30 cellular contexts compared by ENCODE assay signal in genomic region chr13:112923962-112924361, GRCh38. TPM values are rescaled to one million over a fixed set of nuclear protein-coding genes. Genes with fewer than 3 reads are reported as not detected.
"Had no signal": no experiment of that assay in that cellular context is flagged by ENCODE, and none has a peak within 500 bp of the region (broad histone marks: within the 10 kb centered on the region; RNA-seq: fewer than 3 reads in every experiment).

No MANE protein-coding gene starts in this region.

- H3K9me3 ChIP-seq: adrenal gland, ascending aorta, body of pancreas, breast epithelium had no signal

- H3K4me1 ChIP-seq: adrenal gland, ascending aorta, breast epithelium had no signal

- H3K36me3 ChIP-seq: adrenal gland, ascending aorta, brain microvascular endothelial cell, breast epithelium, cardiac muscle cell had no signal

- DNase-seq: activated effector memory CD4-positive, alpha-beta T cell treated with anti-CD3 and anti-CD28 coated beads, Interleukin-2, amount 50 U/mL, for 16 hours; activated effector memory CD4-positive, alpha-beta T cell treated with Interleukin-2 at 50 U/mL for 16 hours; activated gamma-delta T cell; activated gamma-delta T cell treated with Interleukin-2 at 50 U/mL for 16 hours; activated naive CD4-positive, alpha-beta T cell; activated naive CD4-positive, alpha-beta T cell treated with anti-CD3 and anti-CD28 coated beads for 36 hours; activated naive CD4-positive, alpha-beta T cell treated with anti-CD3 and anti-CD28 coated beads, Interleukin-2, amount 10 ng/mL, durations not matched to agents 7 days and 5 days; activated naive CD4-positive, alpha-beta T cell treated with anti-CD3 and anti-CD28 coated beads, Interleukin-2, amount 50 U/mL, for 16 hours; activated naive CD4-positive, alpha-beta T cell treated with Interleukin-2 at 50 U/mL for 16 hours; activated naive CD8-positive, alpha-beta T cell treated with anti-CD3 and anti-CD28 coated beads for 36 hours; activated naive CD8-positive, alpha-beta T cell treated with anti-CD3 and anti-CD28 coated beads, Interleukin-2, amount 10 ng/mL, durations not matched to agents 7 days and 5 days; activated naive CD8-positive, alpha-beta T cell treated with anti-CD3 and anti-CD28 coated beads, Interleukin-2, amount 50 U/mL, for 24 hours; activated T-cell treated with anti-CD3 and anti-CD28 coated beads, Interleukin-2, amount 50 U/mL, for 24 hours; activated T-cell treated with anti-CD3 and anti-CD28 coated beads, Interleukin-2, amount 50 U/mL, for 4 hours; activated T-cell treated with anti-CD3 and anti-CD28 coated beads, Interleukin-2, amount 50 U/mL, for 48 hours; activated T-cell treated with anti-CD3 and anti-CD28 coated beads, Interleukin-2, amount 50 U/mL, for 72 hours; adrenal gland; amniotic stem cell; amygdala; anterior cingulate cortex; aorta; body of pancreas; brain microvascular endothelial cell; caudate nucleus; central memory CD4-positive, alpha-beta T cell; cerebellar nuclear complex had no signal

- H3K27me3 ChIP-seq: adrenal gland, ascending aorta, body of pancreas, brain microvascular endothelial cell, breast epithelium, cardiac muscle cell had no signal

- H3K4me3 ChIP-seq: adrenal gland, ascending aorta, body of pancreas, breast epithelium, cardiac muscle cell had no signal

- H3K27ac ChIP-seq: adrenal gland, ascending aorta, body of pancreas, brain microvascular endothelial cell, breast epithelium, cardiac muscle cell had no signal

RNA-seq across cellular contexts. Expression of gene MCF2L, which starts 45.1 kb away (rescaled TPM):
- total RNA-seq: activated T-helper 1 cell treated with anti-CD3 and anti-CD28 coated beads, Interleukin-12 subunit alpha, Interleukin-12 subunit beta, Interleukin-2, Interleukin-4 antibody, amounts not matched to agents 30 ng/mL and 10 ng/mL and 1 ng/mL, durations not matched to agents 14 hours and 24 hours and 36 hours had no signal
